ENCODE assay signal across 8 cellular contexts in the genomic region with DNA sequence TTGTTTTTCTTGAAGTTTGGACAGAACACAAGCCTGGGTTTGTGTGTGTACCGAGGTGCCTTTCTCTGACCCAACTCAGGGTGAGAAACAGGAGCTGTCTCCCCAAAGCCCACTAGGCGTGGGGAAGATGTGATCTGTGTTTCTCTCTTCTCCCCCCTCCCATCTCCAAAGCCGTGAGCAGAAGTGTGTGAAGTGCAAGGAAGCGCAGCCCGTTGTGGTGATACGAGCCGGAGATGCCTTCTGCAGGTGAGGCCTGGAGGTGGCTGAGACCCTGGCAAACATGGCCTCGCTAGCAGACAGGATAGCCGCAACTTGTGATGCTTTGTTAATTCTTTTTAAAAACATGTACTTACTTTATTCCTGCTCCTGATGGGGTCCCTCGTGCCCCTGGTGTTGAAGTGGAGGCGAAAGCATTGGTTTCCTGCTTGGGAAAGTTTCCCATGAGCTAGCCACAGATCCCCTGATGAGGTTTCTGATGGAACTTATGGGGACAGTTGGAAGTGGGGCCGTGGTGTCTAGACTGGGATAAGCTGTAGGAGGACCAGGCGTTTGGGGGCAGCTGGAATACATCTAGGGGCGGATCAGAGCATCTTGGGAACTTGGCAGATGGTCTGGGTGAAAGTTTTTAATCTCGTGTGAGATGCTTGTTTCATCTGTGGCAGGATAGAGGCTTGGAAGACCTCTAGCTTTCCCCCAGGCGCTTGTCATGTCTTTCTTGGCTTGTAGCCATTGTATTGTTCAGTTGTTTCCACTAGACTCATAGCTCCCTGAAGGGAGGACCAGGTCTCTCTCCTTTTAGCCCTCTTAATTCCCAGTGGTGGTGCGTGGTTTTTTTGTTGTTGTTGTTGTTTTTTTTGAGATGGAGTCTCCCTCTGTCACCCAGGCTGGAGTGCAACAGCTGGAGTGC. TPM values are rescaled to one million over a fixed set of nuclear protein-coding genes. Genes with fewer than 3 reads are reported as not detected.
A peak's percentile ranks its signal among the peaks of the same experiment; 100 is the strongest.
DNase-seq lines count a peak whose midpoint lies in the region; ATAC-seq, FAIRE-seq and TF ChIP-seq lines count a peak whose summit lies in the region.

No MANE protein-coding gene starts in this region.

- POLR2A ChIA-PET in Panc1 (lab: Charles Lee) = no interaction called here

- H3K36me3 ChIP-seq in Panc1 (ENCODE audit: control insufficient read depth, insufficient read depth, low read length) (peaks cover 6% of the 10 kb centered on the region; the same call in 1 of the 2 replicates), esophagus squamous epithelium (peaks cover 0 to 10% (median 0%) of the 10 kb centered on the region in 3 donors), psoas muscle (ENCODE audit: insufficient read depth in 1 of 2, low read depth in 1 of 2) (peaks cover 0 to 18% of the 10 kb centered on the region in 2 donors)

- FAIRE-seq in GM12891 (lab: Jason Lieb, UNC) = peak; percentile 41

- intact Hi-C loops in Panc1 (cut with micrococcal nuclease; ENCODE audit: unreplicated experiment) = no loop called here
- intact Hi-C loops in esophagus squamous epithelium (cut with DNase I) = no loop called here
- intact Hi-C loops in psoas muscle (cut with DNase I) = loop anchor here (5.0 kb wide), 2 partner anchors 45 to 140 kb away; a partner anchor contains a TSS

- peak overlapping the region; percentile 85 to 91 for H3K4me3 ChIP-seq in Panc1 (ENCODE audit: low read depth in 2 of 2, low read length in 2 of 2)
- H3K4me3 ChIP-seq in esophagus squamous epithelium = peak overlapping the region; percentile 93 to 99 (median 95)
- peak overlapping the region; percentile 88 for H3K4me3 ChIP-seq in psoas muscle

- TSS peak; percentile 82 for BruUV-seq in Panc1 (replicated peaks; lab: Mats Ljungman, UMichigan)

- TF ChIP-seq POLR2A in GM12891 (IDR thresholded peaks at IDR 0.05; ENCODE audit: low read depth, low read length) = no peak
- TF ChIP-seq POLR2A in esophagus squamous epithelium (IDR thresholded peaks at IDR 0.05) = no peak

- WGBS in esophagus squamous epithelium, 2 donors = 22 to 29% methylated on average over 14 to 15 of the region's 17 CpGs
- WGBS in psoas muscle, 3 donors = 31 to 37% (median 34%) methylated on average over 17 of the region's 17 CpGs

- CTCF ChIA-PET in Panc1 (lab: Charles Lee) = interaction anchor here (0.7 kb wide), 1 partner anchor 30 kb away, joined by 4 read pairs; no protein-coding TSS in a partner anchor

- in situ Hi-C loops in Panc1 (cut with HindIII; ENCODE audit: low pct_unique_long_range_greater_than_20kb, low sequenced_read_pairs) = no loop called here

- TF ChIP-seq CTCF in Panc1 (IDR thresholded peaks at IDR 0.05) (no peak), esophagus squamous epithelium (IDR thresholded peaks at IDR 0.05) (peak in 1 of 6 experiments; percentile 3), psoas muscle (IDR thresholded peaks at IDR 0.05) (no peak)

- H3K27me3 ChIP-seq in Panc1 (ENCODE audit: control insufficient read depth, insufficient read depth, low read length) = no peaks in the 10 kb centered on the region
- H3K27me3 ChIP-seq in esophagus squamous epithelium = no peaks in the 10 kb centered on the region
- H3K27me3 ChIP-seq in psoas muscle (ENCODE audit: insufficient read depth in 3 of 3, low read length in 2 of 3) = no peaks in the 10 kb centered on the region

- no peak for DNase-seq in GM12891 (ENCODE audit: insufficient read length, low spot score)
- no peak for DNase-seq in Panc1 (ENCODE audit: low read depth, low spot score)
- DNase-seq in esophagus squamous epithelium (lab: John Stamatoyannopoulos, UW) = no peak
- no peak for DNase-seq in psoas muscle
- no peak for DNase-seq in NCI-H748 (lab: John Stamatoyannopoulos, UW; ENCODE audit: unreplicated experiment)
- no peak for DNase-seq in NCI-H2196 (lab: John Stamatoyannopoulos, UW; ENCODE audit: unreplicated experiment)
- no peak for DNase-seq in UCSD-AML1 (lab: John Stamatoyannopoulos, UW; ENCODE audit: unreplicated experiment)

- H3K4me1 ChIP-seq in Panc1 (ENCODE audit: control insufficient read depth, insufficient read depth, low read length) = peaks cover 9% of the 10 kb centered on the region
- H3K4me1 ChIP-seq in esophagus squamous epithelium = peaks cover 20 to 60% (median 23%) of the 10 kb centered on the region in 3 donors
- H3K4me1 ChIP-seq in psoas muscle = peaks cover 18% of the 10 kb centered on the region

- H3K9me3 ChIP-seq in Panc1 (ENCODE audit: control insufficient read depth, insufficient read depth, low read depth, low read length) (no peaks in the 10 kb centered on the region), esophagus squamous epithelium (no peaks in the 10 kb centered on the region), psoas muscle (no peaks in the 10 kb centered on the region)

- ATAC-seq in Panc1 (no peak), psoas muscle (no peak), GM21619 (IDR thresholded peaks at IDR 0.05; ENCODE audit: unreplicated experiment) (no peak)

- H3K27ac ChIP-seq in Panc1 (ENCODE audit: low read length) (peak overlapping the region; percentile 73), esophagus squamous epithelium (peak overlapping the region in 3 of 4 donors; percentile 78 to 95 (median 86)), psoas muscle (peak overlapping the region; percentile 91)

TF ChIP-seq in GM12891, 5 proteins besides CTCF, POLR2A, EP300 and RAD21:
- TF ChIP-seq POLR2AphosphoS5 (IDR thresholded peaks at IDR 0.05; ENCODE audit: low read depth, low read length) (no peak), POU2F2 (IDR thresholded peaks at IDR 0.05; ENCODE audit: low read depth, low read length) (no peak), PAX5 (IDR thresholded peaks at IDR 0.05; ENCODE audit: insufficient read depth, low read length, severe bottlenecking) (no peak), SPI1 (IDR thresholded peaks at IDR 0.05; ENCODE audit: low read depth, low read length) (no peak), TAF1 (IDR thresholded peaks at IDR 0.05; ENCODE audit: low read depth, low read length) (0 out of 2 replicates have a peak, but pooled peaks have one; percentile 18)

RNA-seq across cellular contexts. Expression of a gene that starts 0.9 kb away (rescaled TPM):
- polyA plus RNA-seq in GM12891 (2012; ENCODE audit: low read depth, missing spikeins) = 13.8 TPM
- total RNA-seq in Panc1 (2021; ENCODE audit: unreplicated experiment) (24.8 TPM), esophagus squamous epithelium (10 to 100 TPM in 1 of 4 donors, 1 to 10 TPM in 3; 4.4 to 13.2 (median 6.3) TPM), psoas muscle (10 to 100 TPM; 12.4 to 24.1 (median 19.6) TPM)
- polyA plus RNA-seq in Panc1 (2012; ENCODE audit: insufficient read length) = 31.7 TPM
- 10 to 100 TPM; 20.2 to 24.1 (median 21.9) TPM for polyA plus RNA-seq in psoas muscle

RNA-seq across cellular contexts. Expression of a gene that starts 1.0 kb away (rescaled TPM):
- 10.1 TPM for polyA plus RNA-seq in GM12891 (2012; ENCODE audit: low read depth, missing spikeins)
- 19.8 TPM for total RNA-seq in Panc1 (2021; ENCODE audit: unreplicated experiment)
- polyA plus RNA-seq in Panc1 (2012; ENCODE audit: insufficient read length) = 23.4 TPM
- 10 to 100 TPM in 2 of 4 donors, 1 to 10 TPM in 2; 7.1 to 16.8 (median 9.6) TPM for total RNA-seq in esophagus squamous epithelium
- total RNA-seq in psoas muscle = 10 to 100 TPM; 13.4 to 22.9 (median 15.7) TPM
- polyA plus RNA-seq in psoas muscle = 10 to 100 TPM; 10.1 to 14.9 (median 12.1) TPM

RNA-seq across cellular contexts. Expression of a gene that starts 20.9 kb away (rescaled TPM):
- 2.0 TPM for polyA plus RNA-seq in GM12891 (2012; ENCODE audit: low read depth, missing spikeins)
- not detected for total RNA-seq in Panc1 (2021; ENCODE audit: unreplicated experiment)
- polyA plus RNA-seq in Panc1 (2012; ENCODE audit: insufficient read length) = 0.40 TPM
- total RNA-seq in esophagus squamous epithelium = under 1 TPM in 2 of 4 donors, not detected in 2; 0.23 to 0.95 TPM
- total RNA-seq in psoas muscle = 1 to 10 TPM; 1.5 to 8.5 (median 4.0) TPM
- polyA plus RNA-seq in psoas muscle = 1 to 10 TPM; 1.2 to 5.3 (median 3.0) TPM

RNA-seq across cellular contexts. Expression of a gene that starts 44.3 kb away (rescaled TPM):
- polyA plus RNA-seq in GM12891 (2012; ENCODE audit: low read depth, missing spikeins) = 85.4 TPM
- total RNA-seq in Panc1 (2021; ENCODE audit: unreplicated experiment) (96.8 TPM), esophagus squamous epithelium (100 to 1,000 TPM in 1 of 4 donors, 10 to 100 TPM in 3; 52.7 to 134 (median 71.4) TPM), psoas muscle (10 to 100 TPM; 11.7 to 26.8 (median 16.1) TPM)
- 84.8 TPM for polyA plus RNA-seq in Panc1 (2012; ENCODE audit: insufficient read length)
- 10 to 100 TPM; 13.7 to 19.2 (median 15.9) TPM for polyA plus RNA-seq in psoas muscle

RNA-seq across cellular contexts. Expression of a gene that starts 56.4 kb away (rescaled TPM):
- polyA plus RNA-seq in GM12891 (2012; ENCODE audit: low read depth, missing spikeins) = 416 TPM
- total RNA-seq in Panc1 (2021; ENCODE audit: unreplicated experiment) (233 TPM), esophagus squamous epithelium (100 to 1,000 TPM in 2 of 4 donors, 10 to 100 TPM in 2; 67.1 to 205 (median 98.7) TPM), psoas muscle (10 to 100 TPM; 17.1 to 20.2 (median 19.2) TPM)
- polyA plus RNA-seq in Panc1 (2012; ENCODE audit: insufficient read length) = 404 TPM
- polyA plus RNA-seq in psoas muscle = 10 to 100 TPM in 2 of 3 donors, 1 to 10 TPM in 1; 9.1 to 28.0 (median 24.0) TPM

Comparison
In these comparisons a context has a peak if more than half of its experiments do, and no peak if none do; other contexts are left out.
1. intact Hi-C loops: an anchor here in psoas muscle (5.0 kb wide); none called in Panc1 and esophagus squamous epithelium.